Comparison of ENCODE assay signal across 1 cellular context in genomic region chr1:232872738-232873137, GRCh38.
A peak's percentile ranks its signal among the peaks of the same experiment; 100 is the strongest.
TF ChIP-seq lines count a peak whose summit lies in the region.

No MANE protein-coding gene starts in this region.

TF ChIP-seq in SK-N-SH, 30 proteins besides CTCF, POLR2A, EP300 and RAD21 (continued from another document):
- no peak for TF ChIP-seq REST (IDR thresholded peaks at IDR 0.05; ENCODE audit: low read depth, low read length)
- TF ChIP-seq MAX (IDR thresholded peaks at IDR 0.05; ENCODE audit: low read depth): no peak
- peak; percentile 82 for TF ChIP-seq RCOR1 (IDR thresholded peaks at IDR 0.05; ENCODE audit: low read length)
- TF ChIP-seq USF2 (IDR thresholded peaks at IDR 0.05; ENCODE audit: borderline replicate concordance, low read depth, low read length): no peak
- peak; percentile 54 for TF ChIP-seq GATA2 (CRISPR knock-in tag; IDR thresholded peaks at IDR 0.05)
- no peak for TF ChIP-seq FOXM1 (IDR thresholded peaks at IDR 0.05; ENCODE audit: low read depth)
- no peak for TF ChIP-seq RXRA (IDR thresholded peaks at IDR 0.05; ENCODE audit: borderline replicate concordance, low read depth)
- TF ChIP-seq FOXJ3 (CRISPR knock-in tag; IDR thresholded peaks at IDR 0.05): no peak
- no peak for TF ChIP-seq IRF3 (IDR thresholded peaks at IDR 0.05; ENCODE audit: low read depth, low read length)
